Comparison of ENCODE assay signal across 27 cellular contexts in the genomic region with DNA sequence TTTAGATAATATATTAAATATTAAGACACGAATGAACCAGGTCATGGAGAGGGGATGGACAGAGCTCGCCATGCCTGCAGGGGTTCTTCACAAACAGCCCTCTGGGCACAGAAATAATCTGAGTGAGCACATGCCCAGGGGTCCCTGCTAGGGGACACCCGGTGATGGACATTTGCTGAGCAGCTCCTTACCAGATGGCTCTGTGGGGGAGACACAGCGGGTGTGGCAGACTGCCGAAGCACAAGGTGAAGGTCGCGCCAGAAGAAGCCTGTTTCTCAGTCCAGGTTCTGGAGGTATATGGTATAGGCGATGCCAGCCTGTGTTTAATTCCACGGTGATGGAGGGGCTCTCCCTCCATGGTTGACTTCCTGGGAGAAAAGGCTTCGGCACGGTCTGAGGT. TPM values are rescaled to one million over a fixed set of nuclear protein-coding genes. Genes with fewer than 3 reads are reported as not detected.
"Had no signal": no experiment of that assay in that cellular context is flagged by ENCODE, and none has a peak within 500 bp of the region (broad histone marks: within the 10 kb centered on the region; RNA-seq: fewer than 3 reads in every experiment).

No MANE protein-coding gene starts in this region.

- H3K4me1 ChIP-seq: prostate gland had no signal

- H3K4me3 ChIP-seq: pancreas, prostate gland, spleen had no signal

- H3K9me3 ChIP-seq: neutrophil, pancreas, prostate gland, spleen, suprapubic skin, vagina had no signal

- H3K27ac ChIP-seq: foreskin keratinocyte, neutrophil, pancreas, WERI-Rb-1 had no signal

- H3K9me3 Mint-ChIP-seq: activated CD4-positive, alpha-beta memory T cell treated with anti-CD3 and anti-CD28 coated beads for 36 hours; activated CD4-positive, alpha-beta T cell treated with anti-CD3 and anti-CD28 coated beads, Interleukin-2, amount 10 ng/mL, durations not matched to agents 24 days and 14 days; activated naive CD4-positive, alpha-beta T cell treated with anti-CD3 and anti-CD28 coated beads, Interleukin-2, amount 50 U/mL, for 24 hours; activated T-helper 1 cell treated with anti-CD3 and anti-CD28 coated beads, Interleukin-12 subunit alpha, Interleukin-12 subunit beta, Interleukin-2, Interleukin-4 antibody, amounts not matched to agents 30 ng/mL and 10 ng/mL and 1 ng/mL, durations not matched to agents 14 hours and 24 hours and 36 hours; mesothelial cell of epicardium; naive B cell; nephron progenitor cell had no signal

- H3K4me3 Mint-ChIP-seq: activated CD4-positive, alpha-beta memory T cell treated with anti-CD3 and anti-CD28 coated beads for 36 hours; activated CD4-positive, alpha-beta T cell treated with anti-CD3 and anti-CD28 coated beads, Interleukin-2, amount 10 ng/mL, durations not matched to agents 24 days and 14 days; activated naive CD4-positive, alpha-beta T cell treated with anti-CD3 and anti-CD28 coated beads, Interleukin-2, amount 50 U/mL, for 24 hours; activated T-helper 1 cell treated with anti-CD3 and anti-CD28 coated beads, Interleukin-12 subunit alpha, Interleukin-12 subunit beta, Interleukin-2, Interleukin-4 antibody, amounts not matched to agents 30 ng/mL and 10 ng/mL and 1 ng/mL, durations not matched to agents 14 hours and 24 hours and 36 hours; naive B cell; T-helper 17 cell had no signal

- H3K36me3 ChIP-seq: neutrophil, pancreas, prostate gland, spleen, suprapubic skin, vagina, WERI-Rb-1 had no signal

- ATAC-seq: foreskin keratinocyte, SK-N-SH treated with all-trans-retinoic acid at 6 μM for 48 hours, T-helper 17 cell had no signal

- H3K27ac Mint-ChIP-seq: activated CD4-positive, alpha-beta memory T cell treated with anti-CD3 and anti-CD28 coated beads for 36 hours; activated T-helper 1 cell treated with anti-CD3 and anti-CD28 coated beads, Interleukin-12 subunit alpha, Interleukin-12 subunit beta, Interleukin-2, Interleukin-4 antibody, amounts not matched to agents 30 ng/mL and 10 ng/mL and 1 ng/mL, durations not matched to agents 14 hours and 24 hours and 36 hours; naive B cell; nephron progenitor cell; T-helper 17 cell had no signal

- DNase-seq: activated CD4-positive, alpha-beta memory T cell treated with anti-CD3 and anti-CD28 coated beads for 36 hours; activated CD4-positive, alpha-beta T cell treated with anti-CD3 and anti-CD28 coated beads, Interleukin-2, amount 10 ng/mL, durations not matched to agents 24 days and 14 days; activated CD4-positive, CD25-positive, alpha-beta regulatory T cell treated with anti-CD3 and anti-CD28 coated beads, Interleukin-2, amount 50 U/mL, for 72 hours; activated CD8-positive, alpha-beta memory T cell treated with anti-CD3 and anti-CD28 coated beads, Interleukin-2, amount 50 U/mL, for 4 hours; activated T-cell treated with anti-CD3 and anti-CD28 coated beads, Interleukin-2, amount 50 U/mL, for 1 hour; cerebellar nuclear complex; foreskin keratinocyte; left ventricle myocardium superior; naive B cell; nephron progenitor cell; spleen; stimulated activated naive CD4-positive, alpha-beta T cell; T-helper 17 cell; T1000; trophoblast cell; WERI-Rb-1 had no signal

- H3K27me3 ChIP-seq: pancreas, vagina had no signal

- H3K36me3 Mint-ChIP-seq: activated CD4-positive, alpha-beta memory T cell treated with anti-CD3 and anti-CD28 coated beads for 36 hours; activated naive CD4-positive, alpha-beta T cell treated with anti-CD3 and anti-CD28 coated beads, Interleukin-2, amount 50 U/mL, for 24 hours; mesothelial cell of epicardium; naive B cell had no signal

- H3K4me1 Mint-ChIP-seq: activated naive CD4-positive, alpha-beta T cell treated with anti-CD3 and anti-CD28 coated beads, Interleukin-2, amount 50 U/mL, for 24 hours had no signal

RNA-seq across cellular contexts. Expression of gene TRABD2B, which starts 9.6 kb away (rescaled TPM):
- total RNA-seq: activated CD4-positive, alpha-beta memory T cell treated with anti-CD3 and anti-CD28 coated beads for 36 hours; activated CD4-positive, alpha-beta T cell treated with anti-CD3 and anti-CD28 coated beads, Interleukin-2, amount 10 ng/mL, durations not matched to agents 24 days and 14 days; activated CD8-positive, alpha-beta memory T cell treated with anti-CD3 and anti-CD28 coated beads for 36 hours; activated T-helper 1 cell treated with anti-CD3 and anti-CD28 coated beads, Interleukin-12 subunit alpha, Interleukin-12 subunit beta, Interleukin-2, Interleukin-4 antibody, amounts not matched to agents 30 ng/mL and 10 ng/mL and 1 ng/mL, durations not matched to agents 14 hours and 24 hours and 36 hours; endothelial cell of umbilical vein; T-helper 17 cell had no signal
- polyA plus RNA-seq: endothelial cell of umbilical vein had no signal
